32 cellular contexts compared by ENCODE assay signal in the genomic region with DNA sequence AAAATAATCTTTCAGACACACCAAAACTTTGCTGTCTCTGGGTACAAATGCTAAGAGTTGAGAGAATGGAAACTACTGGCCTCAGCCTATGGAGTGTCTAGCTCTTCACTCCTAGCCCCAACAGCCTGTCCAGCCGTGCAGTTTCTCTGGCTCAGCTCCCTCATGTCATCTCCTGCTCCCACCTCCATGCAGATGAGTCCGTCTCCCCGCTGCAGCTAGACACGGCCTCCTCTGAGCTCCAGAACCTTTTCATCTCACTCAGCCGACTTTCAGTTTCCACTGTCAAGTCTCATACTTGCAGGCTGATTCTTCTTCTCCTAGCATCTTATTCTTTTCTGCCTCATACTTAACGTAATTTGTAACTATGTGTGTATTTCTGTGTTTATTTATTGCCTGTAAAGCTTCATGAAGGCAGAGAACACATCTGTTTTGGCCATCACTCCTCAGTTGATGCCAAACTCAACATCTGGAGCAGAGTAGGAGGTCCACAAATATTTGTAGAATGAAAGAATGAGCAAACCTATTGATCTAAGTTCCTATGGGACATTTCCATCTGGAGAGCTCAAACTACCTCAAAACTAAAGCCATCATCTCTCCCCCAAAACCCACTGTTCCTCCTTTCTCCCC.
A peak's percentile ranks its signal among the peaks of the same experiment; 100 is the strongest.
DNase-seq lines count a peak whose midpoint lies in the region; ATAC-seq and TF ChIP-seq lines count a peak whose summit lies in the region.
"Had no signal": no experiment of that assay in that cellular context is flagged by ENCODE, and none has a peak within 500 bp of the region (broad histone marks: within the 10 kb centered on the region; RNA-seq: fewer than 3 reads in every experiment).

No MANE protein-coding gene starts in this region.

- no peaks in the 10 kb centered on the region for H3K79me2 ChIP-seq in fibroblast of lung (ENCODE audit: control insufficient read depth, insufficient read depth, low read length)

- no peak for ATAC-seq in activated CD4-positive, alpha-beta T cell treated with anti-CD3 and anti-CD28 coated beads for 36 hours
- peak; percentile 90 for ATAC-seq in sciatic nerve
- ATAC-seq: K562, pancreas had no signal

- TF ChIP-seq CTCF in fibroblast of lung (conservative IDR thresholded peaks at IDR 0.05 in 1 of 2, IDR thresholded peaks at IDR 0.05 in 1 of 2; ENCODE audit: low read depth in 1 of 2, low read length in 2 of 2) (no peak), spleen (IDR thresholded peaks at IDR 0.05 in 8 of 11, conservative IDR thresholded peaks at IDR 0.05 in 3 of 11) (no peak)

- CTCF ChIA-PET in activated CD4-positive, alpha-beta T cell treated with anti-CD3 and anti-CD28 coated beads for 36 hours (lab: Charles Lee) = interaction anchor here (1.0 to 1.8 kb wide), 4 partner anchors 9 to 415 kb away, joined by 3 to 8 read pairs (median 4); no protein-coding TSS in a partner anchor

- H3K4me2 ChIP-seq in fibroblast of lung (ENCODE audit: extremely low read depth, insufficient read depth, low read length) = peak overlapping the region; percentile 59

- no peaks in the 10 kb centered on the region for H3K36me3 ChIP-seq in MG63
- H3K36me3 ChIP-seq in fibroblast of lung (ENCODE audit: control insufficient read depth, insufficient read depth, low read length) = no peaks in the 10 kb centered on the region
- H3K36me3 ChIP-seq in spleen = no peaks in the 10 kb centered on the region
- H3K36me3 ChIP-seq: ascending aorta, cardiac muscle cell, pancreas, SJCRH30, tibial nerve had no signal

- H3K4me1 Mint-ChIP-seq in activated CD4-positive, alpha-beta T cell treated with anti-CD3 and anti-CD28 coated beads, Interleukin-2, amount 10 ng/mL, durations not matched to agents 24 days and 14 days = peaks cover 9% of the 10 kb centered on the region
- peaks cover 4% of the 10 kb centered on the region for H3K4me1 Mint-ChIP-seq in activated CD4-positive, alpha-beta T cell treated with anti-CD3 and anti-CD28 coated beads for 36 hours
- H3K4me1 Mint-ChIP-seq: neural crest cell had no signal

- H3K9ac ChIP-seq in fibroblast of lung (ENCODE audit: insufficient read depth, low read length) = no peak overlapping the region

- 70 to 91% (median 82%) methylated on average over 6 of the region's 6 CpGs for WGBS in spleen, 5 donors

- H3K27ac ChIP-seq in fibroblast of lung (ENCODE audit: insufficient read depth, low read length) (no peak overlapping the region), spleen (no peak overlapping the region)
- H3K27ac ChIP-seq: 22Rv1, ascending aorta, cardiac muscle cell, esophagus squamous epithelium, pancreas, SJCRH30, tibial nerve, VCaP had no signal

- no peak overlapping the region for H3K4me3 Mint-ChIP-seq in activated CD4-positive, alpha-beta T cell treated with anti-CD3 and anti-CD28 coated beads, Interleukin-2, amount 10 ng/mL, durations not matched to agents 24 days and 14 days
- no peak overlapping the region for H3K4me3 Mint-ChIP-seq in activated CD4-positive, alpha-beta T cell treated with anti-CD3 and anti-CD28 coated beads for 36 hours
- H3K4me3 Mint-ChIP-seq: activated naive CD8-positive, alpha-beta T cell treated with anti-CD3 and anti-CD28 coated beads, Interleukin-2, amount 10 ng/mL, durations not matched to agents 7 days and 5 days; activated T-cell treated with anti-CD3 and anti-CD28 coated beads, Interleukin-2, amount 50 U/mL, for 24 hours; CD4-positive, alpha-beta T cell; HFFc6; memory B cell; neural crest cell had no signal

- peak overlapping the region; percentile 30 for H3K27ac Mint-ChIP-seq in activated CD4-positive, alpha-beta T cell treated with anti-CD3 and anti-CD28 coated beads, Interleukin-2, amount 10 ng/mL, durations not matched to agents 24 days and 14 days
- H3K27ac Mint-ChIP-seq in activated CD4-positive, alpha-beta T cell treated with anti-CD3 and anti-CD28 coated beads for 36 hours = no peak overlapping the region
- H3K27ac Mint-ChIP-seq: activated naive CD8-positive, alpha-beta T cell treated with anti-CD3 and anti-CD28 coated beads, Interleukin-2, amount 10 ng/mL, durations not matched to agents 7 days and 5 days; activated T-cell treated with anti-CD3 and anti-CD28 coated beads, Interleukin-2, amount 50 U/mL, for 24 hours; CD4-positive, alpha-beta T cell; HFFc6; memory B cell had no signal

- no peaks in the 10 kb centered on the region for H3K27me3 ChIP-seq in MG63
- no peaks in the 10 kb centered on the region for H3K27me3 ChIP-seq in fibroblast of lung (ENCODE audit: control insufficient read depth, insufficient read depth, low read length)
- H3K27me3 ChIP-seq in spleen (replicated peaks in 1 of 7) = no peaks in the 10 kb centered on the region
- H3K27me3 ChIP-seq: ascending aorta, cardiac muscle cell, esophagus squamous epithelium, pancreas, SJCRH30, tibial nerve had no signal

- H2AFZ ChIP-seq in fibroblast of lung (ENCODE audit: low read length) = peak overlapping the region; percentile 30

- no peak for TF ChIP-seq POLR2A in spleen (IDR thresholded peaks at IDR 0.05)

- H3K4me1 ChIP-seq in fibroblast of lung (ENCODE audit: control insufficient read depth, extremely low read depth, insufficient read depth, low read length) (no peaks in the 10 kb centered on the region), spleen (no peaks in the 10 kb centered on the region)
- H3K4me1 ChIP-seq: ascending aorta, pancreas, SJCRH30, tibial nerve had no signal

- peaks cover 3% of the 10 kb centered on the region for H3K9me3 Mint-ChIP-seq in activated CD4-positive, alpha-beta T cell treated with anti-CD3 and anti-CD28 coated beads, Interleukin-2, amount 10 ng/mL, durations not matched to agents 24 days and 14 days
- no peaks in the 10 kb centered on the region for H3K9me3 Mint-ChIP-seq in activated CD4-positive, alpha-beta T cell treated with anti-CD3 and anti-CD28 coated beads for 36 hours (ENCODE audit: low read depth)
- H3K9me3 Mint-ChIP-seq: activated T-cell treated with anti-CD3 and anti-CD28 coated beads, Interleukin-2, amount 50 U/mL, for 24 hours; CD4-positive, alpha-beta T cell; memory B cell; neural crest cell had no signal

- H4K20me1 ChIP-seq in fibroblast of lung (ENCODE audit: control insufficient read depth, extremely low read depth, insufficient read depth, low read length) = no peaks in the 10 kb centered on the region

- no peaks in the 10 kb centered on the region for H3K27me3 Mint-ChIP-seq in activated CD4-positive, alpha-beta T cell treated with anti-CD3 and anti-CD28 coated beads, Interleukin-2, amount 10 ng/mL, durations not matched to agents 24 days and 14 days
- H3K27me3 Mint-ChIP-seq in activated CD4-positive, alpha-beta T cell treated with anti-CD3 and anti-CD28 coated beads for 36 hours = no peaks in the 10 kb centered on the region
- H3K27me3 Mint-ChIP-seq: activated naive CD8-positive, alpha-beta T cell treated with anti-CD3 and anti-CD28 coated beads, Interleukin-2, amount 10 ng/mL, durations not matched to agents 7 days and 5 days; activated T-cell treated with anti-CD3 and anti-CD28 coated beads, Interleukin-2, amount 50 U/mL, for 24 hours; CD4-positive, alpha-beta T cell had no signal

- POLR2A ChIA-PET in activated CD4-positive, alpha-beta T cell treated with anti-CD3 and anti-CD28 coated beads for 36 hours (lab: Charles Lee) = no interaction called here

- intact Hi-C loops in activated CD4-positive, alpha-beta T cell treated with anti-CD3 and anti-CD28 coated beads, Interleukin-2, amount 10 ng/mL, durations not matched to agents 24 days and 14 days (cut with micrococcal nuclease) = no loop called here
- intact Hi-C loops in activated CD4-positive, alpha-beta T cell treated with anti-CD3 and anti-CD28 coated beads for 36 hours (cut with DNase I, micrococcal nuclease) = no loop called here
- intact Hi-C loops in sciatic nerve (cut with DNase I) = no loop called here
- intact Hi-C loops in spleen (cut with DNase I; ENCODE audit: low total_unique reads) = no loop called here

- peaks cover 19% of the 10 kb centered on the region for H3K36me3 Mint-ChIP-seq in activated CD4-positive, alpha-beta T cell treated with anti-CD3 and anti-CD28 coated beads, Interleukin-2, amount 10 ng/mL, durations not matched to agents 24 days and 14 days (ENCODE audit: low read depth)
- peaks cover 16% of the 10 kb centered on the region for H3K36me3 Mint-ChIP-seq in activated CD4-positive, alpha-beta T cell treated with anti-CD3 and anti-CD28 coated beads for 36 hours (ENCODE audit: low read depth)
- H3K36me3 Mint-ChIP-seq: memory B cell had no signal

- no peak for DNase-seq in activated CD4-positive, alpha-beta T cell treated with anti-CD3 and anti-CD28 coated beads, Interleukin-2, amount 10 ng/mL, durations not matched to agents 24 days and 14 days
- DNase-seq in activated CD4-positive, alpha-beta T cell treated with anti-CD3 and anti-CD28 coated beads for 36 hours = no peak
- DNase-seq in MG63 = peak; percentile 9
- peak in 1 of 2 donors; percentile 9 for DNase-seq in fibroblast of lung (ENCODE audit: low read depth in 2 of 2)
- DNase-seq in sciatic nerve (ENCODE audit: low spot score) = no peak
- no peak for DNase-seq in retina
- DNase-seq in spleen = no peak
- no peak for DNase-seq in GF-D8 (lab: John Stamatoyannopoulos, UW)
- DNase-seq: activated CD4-positive, alpha-beta T cell treated with anti-CD3 and anti-CD28 coated beads for 4 hours; activated gamma-delta T cell; activated naive CD8-positive, alpha-beta T cell treated with anti-CD3 and anti-CD28 coated beads, Interleukin-2, amount 10 ng/mL, durations not matched to agents 7 days and 5 days; activated T-cell treated with anti-CD3 and anti-CD28 coated beads, Interleukin-2, amount 50 U/mL, for 24 hours; CD4-positive, alpha-beta T cell; cortex of kidney; esophagus squamous epithelium; HFFc6; NCI-H1105; NCI-H187 treated with DMSO at 0.1 percent for 48 hours; NCI-H2171; NCI-H82; pancreas; SJCRH30; stimulated activated CD4-positive, alpha-beta T cell treated with anti-CD3 and anti-CD28 coated beads, Interleukin-4, amount 100 ng/mL, for 24 hours; SW 1271 had no signal

- no peaks in the 10 kb centered on the region for H3K9me3 ChIP-seq in MG63
- no peaks in the 10 kb centered on the region for H3K9me3 ChIP-seq in fibroblast of lung (ENCODE audit: control insufficient read depth, insufficient read depth, low read depth, low read length)
- H3K9me3 ChIP-seq in spleen = peaks cover 0 to 18% (median 13%) of the 10 kb centered on the region in 8 donors
- H3K9me3 ChIP-seq: esophagus squamous epithelium, pancreas, SJCRH30 had no signal

- H3K4me3 ChIP-seq in MG63 = no peak overlapping the region
- peak overlapping the region in 1 of 4 experiments; percentile 18 for H3K4me3 ChIP-seq in fibroblast of lung (replicated peaks in 1 of 4; ENCODE audit: control extremely low read depth in 1 of 4, insufficient read depth in 1 of 4, low read depth in 3 of 4, low read length in 4 of 4)
- no peak overlapping the region for H3K4me3 ChIP-seq in spleen
- H3K4me3 ChIP-seq: ascending aorta, cardiac muscle cell, esophagus squamous epithelium, K562, pancreas, SJCRH30, tibial nerve had no signal
